ENCODE assay signal across 8 cellular contexts in genomic region chr1:24769656-24770651, GRCh38. TPM values are rescaled to one million over a fixed set of nuclear protein-coding genes. Genes with fewer than 3 reads are reported as not detected.
DNase-seq lines count a peak whose midpoint lies in the region; ATAC-seq and TF ChIP-seq lines count a peak whose summit lies in the region.

No MANE protein-coding gene starts in this region.

- TF ChIP-seq CTCF in LNCaP clone FGC (IDR thresholded peaks at IDR 0.05; ENCODE audit: control insufficient read depth, extremely low read depth, insufficient read depth): no peak
- no peak for TF ChIP-seq CTCF in choroid plexus epithelial cell (conservative IDR thresholded peaks at IDR 0.05; ENCODE audit: low read depth, low read length)
- no peak for TF ChIP-seq CTCF in mucosa of descending colon (IDR thresholded peaks at IDR 0.05)

- DNase-seq in AG08396 (ENCODE audit: low spot score) (peak; percentile 64), LNCaP clone FGC (ENCODE audit: low read depth) (peak; percentile 84), choroid plexus epithelial cell (ENCODE audit: low read depth) (peak; percentile 94), mucosa of descending colon (no peak), NCI-H774 (lab: John Stamatoyannopoulos, UW) (no peak), hippocampal formation (lab: John Stamatoyannopoulos, UW) (no peak)

- no peaks in the 10 kb centered on the region for H3K36me3 ChIP-seq in mucosa of descending colon (ENCODE audit: low read depth)

- no peaks in the 10 kb centered on the region for H3K4me1 ChIP-seq in mucosa of descending colon (ENCODE audit: low read depth)

- ATAC-seq in mucosa of descending colon (peak; percentile 69), HG03521 (IDR thresholded peaks at IDR 0.05; ENCODE audit: unreplicated experiment) (no peak), HG03280 (IDR thresholded peaks at IDR 0.05; ENCODE audit: unreplicated experiment) (no peak)

- no peaks in the 10 kb centered on the region for H3K9me3 ChIP-seq in mucosa of descending colon

- intact Hi-C loops in mucosa of descending colon (cut with DNase I, micrococcal nuclease): no loop called here

- H3K4me3 ChIP-seq in LNCaP clone FGC (ENCODE audit: low read depth, low read length) (no peak overlapping the region), choroid plexus epithelial cell (ENCODE audit: low read depth, low read length) (no peak overlapping the region), mucosa of descending colon (no peak overlapping the region)

RNA-seq across cellular contexts. Expression of gene CLIC4, which starts 24.7 kb away (rescaled TPM):
- total RNA-seq in mucosa of descending colon: 100 to 1,000 TPM in 1 of 3 donors, 10 to 100 TPM in 2; 33.0 to 176 (median 52.4) TPM

Comparison
In these comparisons a context has a peak if more than half of its experiments do, and no peak if none do; other contexts are left out.
1. DNase-seq: peak in AG08396 (single experiment), LNCaP clone FGC (single experiment) and choroid plexus epithelial cell (single experiment); none in mucosa of descending colon (0 of 3), NCI-H774 (single experiment) and hippocampal formation (0 of 2).